1 cellular context compared by ENCODE assay signal in genomic region chr14:88599321-88599720, GRCh38.
TF ChIP-seq lines count a peak whose summit lies in the region.

No MANE protein-coding gene starts in this region.

TF ChIP-seq in H1, 55 proteins besides CTCF, POLR2A, EP300 and RAD21 (continued from another document):
- TF ChIP-seq CHD1 (IDR thresholded peaks at IDR 0.05; ENCODE audit: low read depth, low read length) (no peak), SUZ12 (IDR thresholded peaks at IDR 0.05; ENCODE audit: low read length) (no peak), YY1 (IDR thresholded peaks at IDR 0.05; ENCODE audit: low read depth, low read length) (no peak), BACH1 (IDR thresholded peaks at IDR 0.05; ENCODE audit: low read length) (no peak), BRCA1 (IDR thresholded peaks at IDR 0.05; ENCODE audit: low read depth, low read length) (no peak), SAP30 (IDR thresholded peaks at IDR 0.05; ENCODE audit: insufficient read depth, insufficient replicate concordance, low read length) (no peak), SP1 (IDR thresholded peaks at IDR 0.05; ENCODE audit: low read depth, low read length) (no peak)
